Comparison of ENCODE assay signal across 20 cellular contexts in the genomic region with DNA sequence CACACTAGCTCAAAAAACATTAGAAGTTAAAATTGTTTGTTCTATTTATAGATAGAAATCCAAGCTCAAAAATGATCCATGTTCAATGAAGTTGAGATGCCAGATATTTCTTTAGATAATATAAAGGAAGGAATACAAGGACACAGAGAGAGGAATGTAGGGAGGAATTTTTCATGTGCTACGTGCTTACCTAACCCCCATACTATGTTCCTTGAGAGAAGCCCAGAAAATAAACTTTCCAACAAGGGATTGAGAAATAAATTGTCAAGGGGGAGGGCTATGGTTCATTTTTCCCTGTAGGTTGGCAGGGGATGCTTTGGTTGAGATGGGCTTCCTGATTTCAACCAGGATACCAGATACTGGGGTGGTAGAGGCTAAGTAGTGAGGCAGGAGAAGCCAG. TPM values are rescaled to one million over a fixed set of nuclear protein-coding genes. Genes with fewer than 3 reads are reported as not detected.
"Had no signal": no experiment of that assay in that cellular context is flagged by ENCODE, and none has a peak within 500 bp of the region (broad histone marks: within the 10 kb centered on the region; RNA-seq: fewer than 3 reads in every experiment).

No MANE protein-coding gene starts in this region.

- H2AFZ ChIP-seq: neural progenitor cell had no signal

- H3K4me1 ChIP-seq: colonic mucosa, neural progenitor cell, prostate gland, right atrium auricular region, stomach, thyroid gland had no signal

- H3K27me3 ChIP-seq: colonic mucosa, esophagus muscularis mucosa, neural progenitor cell, right atrium auricular region, stomach, thyroid gland had no signal

- H3K36me3 ChIP-seq: colonic mucosa, esophagus muscularis mucosa, neural progenitor cell, prostate gland, right atrium auricular region, stomach, thyroid gland had no signal

- H3K4me3 ChIP-seq: colonic mucosa, esophagus muscularis mucosa, lung, mucosa of descending colon, neural progenitor cell, prostate gland, right atrium auricular region, smooth muscle cell, stomach, thyroid gland had no signal

- H3K9ac ChIP-seq: neural progenitor cell had no signal

- H3K4me2 ChIP-seq: neural progenitor cell, smooth muscle cell had no signal

- H3K27ac ChIP-seq: colonic mucosa, esophagus muscularis mucosa, neural progenitor cell, prostate gland, right atrium auricular region, stomach, thyroid gland had no signal

- H3K9me3 ChIP-seq: colonic mucosa, esophagus muscularis mucosa, mucosa of descending colon, prostate gland, right atrium auricular region, stomach, thyroid gland had no signal

- DNase-seq: colonic mucosa; effector CD8-positive, alpha-beta T cell; endodermal cell; foreskin melanocyte; kidney; mucosa of descending colon; naive B cell; stimulated activated CD4-positive, alpha-beta T cell treated with anti-CD3 and anti-CD28 coated beads, Interleukin-12 subunit alpha, Interleukin-12 subunit beta, amount 100 ng/mL, for 4 hours; stimulated activated CD4-positive, alpha-beta T cell treated with anti-CD3 and anti-CD28 coated beads, Interleukin-1b, Interleukin-23, amount 100 ng/mL, for 48 hours; stimulated activated CD4-positive, alpha-beta T cell treated with anti-CD3 and anti-CD28 coated beads, Interleukin-4, amount 100 ng/mL, for 1 hour; stimulated activated naive CD4-positive, alpha-beta T cell treated with Interleukin-2 at 50 U/mL for 16 hours; stomach; thyroid gland had no signal

RNA-seq across cellular contexts. Expression of a gene that starts 39.9 kb away (rescaled TPM):
- polyA plus RNA-seq: endothelial cell of umbilical vein, smooth muscle cell had no signal
